9 cellular contexts compared by ENCODE assay signal in genomic region chr17:83080641-83081560, GRCh38. TPM values are rescaled to one million over a fixed set of nuclear protein-coding genes. Genes with fewer than 3 reads are reported as not detected.
DNase-seq lines count a peak whose midpoint lies in the region; ATAC-seq, FAIRE-seq and TF ChIP-seq lines count a peak whose summit lies in the region.
"Had no signal": no experiment of that assay in that cellular context is flagged by ENCODE, and none has a peak within 500 bp of the region (broad histone marks: within the 10 kb centered on the region; RNA-seq: fewer than 3 reads in every experiment).

No MANE protein-coding gene starts in this region.

- CTCF ChIA-PET in endothelial cell of umbilical vein (lab: Charles Lee), result interaction anchor here (0.6 kb wide), 1 partner anchor 27 kb away, joined by 3 read pairs; no protein-coding TSS in a partner anchor

- peak; percentile 55 for DNase-seq in activated CD4-positive, CD25-positive, alpha-beta regulatory T cell treated with anti-CD3 and anti-CD28 coated beads, Interleukin-2, amount 50 U/mL, for 72 hours
- no peak for DNase-seq in activated CD4-positive, CD25-positive, alpha-beta regulatory T cell (lab: John Stamatoyannopoulos, UW)
- DNase-seq in activated CD4-positive, alpha-beta T cell treated with anti-CD3 and anti-CD28 coated beads, Interleukin-2, amount 50 U/mL, for 1 hour, result peak; percentile 21
- DNase-seq in endothelial cell of umbilical vein (ENCODE audit: low read depth, low spot score), result no peak
- DNase-seq in tibial artery, result peak in 1 of 2 donors; percentile 78
- no peak for DNase-seq in effector CD8-positive, alpha-beta T cell (lab: John Stamatoyannopoulos, UW)

- H4K20me1 ChIP-seq in endothelial cell of umbilical vein (replicated peaks; ENCODE audit: control insufficient read depth, extremely low read depth, insufficient read depth, low read length), result no peaks in the 10 kb centered on the region

- H3K79me2 ChIP-seq in endothelial cell of umbilical vein (ENCODE audit: control insufficient read depth, insufficient read depth, low read length), result peaks cover 41% of the 10 kb centered on the region

- H3K9me1 ChIP-seq in endothelial cell of umbilical vein (replicated peaks; ENCODE audit: control insufficient read depth, extremely low read depth, insufficient read depth, low read length), result no peaks in the 10 kb centered on the region

- peak overlapping the region; percentile 38 for H2AFZ ChIP-seq in endothelial cell of umbilical vein (ENCODE audit: low read depth, low read length)

- H3K27me3 ChIP-seq in endothelial cell of umbilical vein (ENCODE audit: control insufficient read depth in 2 of 2, insufficient read depth in 2 of 2, low read length in 2 of 2) (no peaks in the 10 kb centered on the region), muscle layer of colon (ENCODE audit: control insufficient read depth in 1 of 2, insufficient read depth in 2 of 2, low read length in 2 of 2) (peaks cover 0 to 5% of the 10 kb centered on the region in 2 donors), tibial artery (no peaks in the 10 kb centered on the region)

- peak overlapping the region; percentile 61 for H3K4me2 ChIP-seq in endothelial cell of umbilical vein (ENCODE audit: insufficient read depth, low read length)

- H3K9me3 ChIP-seq in endothelial cell of umbilical vein (replicated peaks; ENCODE audit: control insufficient read depth, insufficient read depth, low read length) (no peaks in the 10 kb centered on the region), muscle layer of colon (ENCODE audit: low read length) (no peaks in the 10 kb centered on the region), tibial artery (no peaks in the 10 kb centered on the region)

- dilution Hi-C loops in endothelial cell of umbilical vein (cut with MboI; ENCODE audit: extremely low pct_ligation_motif_present, low sequenced_read_pairs), result no loop called here

- H3K4me3 ChIP-seq in endothelial cell of umbilical vein (replicated peaks in 1 of 3; ENCODE audit: insufficient read depth in 1 of 3, low read depth in 1 of 3, low read length in 3 of 3), result peak overlapping the region; percentile 19 to 56 (median 39)
- H3K4me3 ChIP-seq in muscle layer of colon (ENCODE audit: low read depth in 1 of 2, low read length in 2 of 2), result peak overlapping the region; percentile 49 to 73
- H3K4me3 ChIP-seq in tibial artery, result peak overlapping the region; percentile 72 to 78

- POLR2A ChIA-PET in endothelial cell of umbilical vein (lab: Charles Lee), result interaction anchor here (0.6 kb wide), 1 partner anchor 16 kb away, joined by 3 read pairs; no protein-coding TSS in a partner anchor

- no TSS peak for BruUV-seq in endothelial cell of umbilical vein (replicated peaks; lab: Mats Ljungman, UMichigan)

- H3K36me3 ChIP-seq in endothelial cell of umbilical vein (ENCODE audit: control insufficient read depth in 2 of 2, extremely low read depth in 1 of 2, insufficient read depth in 2 of 2, low read length in 2 of 2), result peaks cover 0 to 11% of the 10 kb centered on the region in 2 experiments
- H3K36me3 ChIP-seq in muscle layer of colon (ENCODE audit: insufficient read depth, low read length), result no peaks in the 10 kb centered on the region
- H3K36me3 ChIP-seq in tibial artery, result peaks cover 11 to 14% (median 12%) of the 10 kb centered on the region in 3 donors

- no peak for FAIRE-seq in endothelial cell of umbilical vein (lab: Jason Lieb, UNC)
- FAIRE-seq: G401.6 had no signal

- no peak for TF ChIP-seq POLR2A in endothelial cell of umbilical vein (IDR thresholded peaks at IDR 0.05; ENCODE audit: low read depth, low read length)

- H3K9ac ChIP-seq in endothelial cell of umbilical vein (replicated peaks; ENCODE audit: extremely low read depth, insufficient read depth, low read length) (peak overlapping the region; percentile 54), muscle layer of colon (ENCODE audit: low read length) (peak overlapping the region; percentile 14)

- H3K27ac ChIP-seq in endothelial cell of umbilical vein (ENCODE audit: insufficient read depth, low read depth, low read length), result no peak overlapping the region
- peak overlapping the region; percentile 78 for H3K27ac ChIP-seq in muscle layer of colon (ENCODE audit: low read depth, low read length)
- H3K27ac ChIP-seq in tibial artery, result peak overlapping the region; percentile 93 to 97

- intact Hi-C loops in endothelial cell of umbilical vein (cut with micrococcal nuclease) (loop anchor here (2.0 to 5.0 kb wide), 2 partner anchors 30 to 119 kb away; no protein-coding TSS in a partner anchor), tibial artery (cut with DNase I; ENCODE audit: low total_unique reads) (no loop called here)

- peaks cover 19% of the 10 kb centered on the region for H3K4me1 ChIP-seq in endothelial cell of umbilical vein (ENCODE audit: control insufficient read depth, extremely low read depth, insufficient read depth, low read length)
- peaks cover 30% of the 10 kb centered on the region for H3K4me1 ChIP-seq in muscle layer of colon (ENCODE audit: insufficient read depth, low read length)
- H3K4me1 ChIP-seq in tibial artery, result peaks cover 0 to 68% (median 54%) of the 10 kb centered on the region in 4 donors

- ATAC-seq in GM18909 (IDR thresholded peaks at IDR 0.05; ENCODE audit: poor library complexity, unreplicated experiment), result no peak

- no peak for TF ChIP-seq CTCF in endothelial cell of umbilical vein (IDR thresholded peaks at IDR 0.05; ENCODE audit: extremely low read depth in 1 of 2, insufficient read depth in 1 of 2, low read depth in 1 of 2, low read length in 2 of 2)
- no peak for TF ChIP-seq CTCF in tibial artery (IDR thresholded peaks at IDR 0.05)

TF ChIP-seq in endothelial cell of umbilical vein, 7 proteins besides CTCF, POLR2A, EP300 and RAD21:
- TF ChIP-seq EZH2 (IDR thresholded peaks at IDR 0.05; ENCODE audit: borderline replicate concordance, low read depth, low read length, severe bottlenecking), result no peak
- TF ChIP-seq MYC (IDR thresholded peaks at IDR 0.05; ENCODE audit: low read depth, low read length), result no peak
- TF ChIP-seq POLR2AphosphoS5 (IDR thresholded peaks at IDR 0.05; ENCODE audit: insufficient read depth, low read depth, low read length), result no peak
- no peak for TF ChIP-seq MAX (IDR thresholded peaks at IDR 0.05; ENCODE audit: insufficient read depth, insufficient read length)
- no peak for TF ChIP-seq FOS (IDR thresholded peaks at IDR 0.05; ENCODE audit: borderline replicate concordance, insufficient read depth, low read length)
- TF ChIP-seq JUN (IDR thresholded peaks at IDR 0.05; ENCODE audit: borderline replicate concordance, insufficient read depth, insufficient read length, low read depth), result no peak

RNA-seq across cellular contexts. Expression of gene METRNL, which starts 1.5 kb away (rescaled TPM):
- 29.5 and 36.6 TPM in 2 replicates for total RNA-seq in endothelial cell of umbilical vein
- polyA plus RNA-seq in endothelial cell of umbilical vein, result 54.4 and 67.5 TPM in 2 replicates
- 21.5 and 36.2 TPM in 2 replicates for polyA plus RNA-seq in endothelial cell of umbilical vein (2011; cell fraction: cytosol; rRNA removed)
- polyA plus RNA-seq in endothelial cell of umbilical vein (2011; cell fraction: nucleus; rRNA removed), result 13.5 and 18.3 TPM in 2 replicates
- polyA plus RNA-seq in endothelial cell of umbilical vein (2012), result 19.0 and 36.8 TPM in 2 replicates
- 20.0 and 21.3 TPM in 2 replicates for polyA minus RNA-seq in endothelial cell of umbilical vein
- 62.9 TPM for polyA minus RNA-seq in endothelial cell of umbilical vein (2011; cell fraction: cytosol; rRNA and poly(A)+ RNA removed)
- polyA minus RNA-seq in endothelial cell of umbilical vein (2011; cell fraction: nucleus; rRNA and poly(A)+ RNA removed), result 5.6 and 13.3 TPM in 2 replicates

Comparison
In these comparisons a context has a peak if more than half of its experiments do, and no peak if none do; other contexts are left out.
1. DNase-seq: peak in activated CD4-positive, CD25-positive, alpha-beta regulatory T cell treated with anti-CD3 and anti-CD28 coated beads, Interleukin-2, amount 50 U/mL, for 72 hours (single experiment) and activated CD4-positive, alpha-beta T cell treated with anti-CD3 and anti-CD28 coated beads, Interleukin-2, amount 50 U/mL, for 1 hour (single experiment); none in activated CD4-positive, CD25-positive, alpha-beta regulatory T cell (0 of 4), endothelial cell of umbilical vein (single experiment) and effector CD8-positive, alpha-beta T cell (single experiment).
2. Peak in every context shown above with its lines, with median percentiles within 50 percentile points of each other: H3K4me3 ChIP-seq.